In genomic region chr1:75786901-75787455, GRCh38 we compare ENCODE assay signal across 9 cellular contexts. TPM values are rescaled to one million over a fixed set of nuclear protein-coding genes. Genes with fewer than 3 reads are reported as not detected.
DNase-seq lines count a peak whose midpoint lies in the region; ATAC-seq and TF ChIP-seq lines count a peak whose summit lies in the region.
"Had no signal": no experiment of that assay in that cellular context is flagged by ENCODE, and none has a peak within 500 bp of the region (broad histone marks: within the 10 kb centered on the region; RNA-seq: fewer than 3 reads in every experiment).

No MANE protein-coding gene starts in this region.

- H3K27me3 Mint-ChIP-seq in activated CD8-positive, alpha-beta memory T cell treated with anti-CD3 and anti-CD28 coated beads, Interleukin-2, amount 10 ng/mL, durations not matched to agents 7 days and 5 days = no peaks in the 10 kb centered on the region
- no peaks in the 10 kb centered on the region for H3K27me3 Mint-ChIP-seq in activated naive CD8-positive, alpha-beta T cell treated with anti-CD3 and anti-CD28 coated beads, Interleukin-2, amount 10 ng/mL, durations not matched to agents 7 days and 5 days

- TF ChIP-seq CTCF in left lung (IDR thresholded peaks at IDR 0.05) (no peak), testis (IDR thresholded peaks at IDR 0.05) (no peak)

- H3K27ac Mint-ChIP-seq in activated CD8-positive, alpha-beta memory T cell treated with anti-CD3 and anti-CD28 coated beads, Interleukin-2, amount 10 ng/mL, durations not matched to agents 7 days and 5 days = peak overlapping the region; percentile 90
- peak overlapping the region; percentile 96 for H3K27ac Mint-ChIP-seq in activated naive CD8-positive, alpha-beta T cell treated with anti-CD3 and anti-CD28 coated beads, Interleukin-2, amount 10 ng/mL, durations not matched to agents 7 days and 5 days

- peak overlapping the region; percentile 99 for H3K4me3 Mint-ChIP-seq in activated CD8-positive, alpha-beta memory T cell treated with anti-CD3 and anti-CD28 coated beads, Interleukin-2, amount 10 ng/mL, durations not matched to agents 7 days and 5 days
- H3K4me3 Mint-ChIP-seq in activated naive CD8-positive, alpha-beta T cell treated with anti-CD3 and anti-CD28 coated beads, Interleukin-2, amount 10 ng/mL, durations not matched to agents 7 days and 5 days = peak overlapping the region; percentile 99

- peaks cover 18 to 63% of the 10 kb centered on the region in 2 donors for H3K4me1 ChIP-seq in left lung
- peaks cover 20% of the 10 kb centered on the region for H3K4me1 ChIP-seq in testis

- H3K9me3 ChIP-seq in left lung (no peaks in the 10 kb centered on the region), testis (no peaks in the 10 kb centered on the region)

- H3K9me3 Mint-ChIP-seq in activated CD8-positive, alpha-beta memory T cell treated with anti-CD3 and anti-CD28 coated beads, Interleukin-2, amount 10 ng/mL, durations not matched to agents 7 days and 5 days (ENCODE audit: low read depth) = no peaks in the 10 kb centered on the region
- H3K9me3 Mint-ChIP-seq in activated naive CD8-positive, alpha-beta T cell treated with anti-CD3 and anti-CD28 coated beads, Interleukin-2, amount 10 ng/mL, durations not matched to agents 7 days and 5 days = no peaks in the 10 kb centered on the region

- H3K36me3 Mint-ChIP-seq in activated CD8-positive, alpha-beta memory T cell treated with anti-CD3 and anti-CD28 coated beads, Interleukin-2, amount 10 ng/mL, durations not matched to agents 7 days and 5 days = peaks cover 54% of the 10 kb centered on the region
- H3K36me3 Mint-ChIP-seq in activated naive CD8-positive, alpha-beta T cell treated with anti-CD3 and anti-CD28 coated beads, Interleukin-2, amount 10 ng/mL, durations not matched to agents 7 days and 5 days = peaks cover 40% of the 10 kb centered on the region

- H3K27ac ChIP-seq in left lung = peak overlapping the region; percentile 85 to 92
- peak overlapping the region; percentile 82 to 84 for H3K27ac ChIP-seq in testis

- intact Hi-C loops in left lung (cut with DNase I) (no loop called here), testis (cut with DNase I; ENCODE audit: low total_unique reads) (no loop called here)

- no peak for ATAC-seq in activated CD8-positive, alpha-beta memory T cell treated with anti-CD3 and anti-CD28 coated beads, Interleukin-2, amount 10 ng/mL, durations not matched to agents 7 days and 5 days
- no peak for ATAC-seq in activated naive CD8-positive, alpha-beta T cell treated with anti-CD3 and anti-CD28 coated beads, Interleukin-2, amount 10 ng/mL, durations not matched to agents 7 days and 5 days (ENCODE audit: low read depth)
- ATAC-seq in left lung = no peak

- peaks cover 0 to 35% of the 10 kb centered on the region in 2 donors for H3K36me3 ChIP-seq in left lung
- H3K36me3 ChIP-seq in testis (ENCODE audit: low read depth, missing control alignments) = no peaks in the 10 kb centered on the region

- H3K4me3 ChIP-seq in left lung = peak overlapping the region; percentile 59 to 80
- H3K4me3 ChIP-seq in testis = peak overlapping the region; percentile 80 to 85

- H3K27me3 ChIP-seq in left lung (no peaks in the 10 kb centered on the region), testis (no peaks in the 10 kb centered on the region)

- peaks cover 43% of the 10 kb centered on the region for H3K4me1 Mint-ChIP-seq in activated CD8-positive, alpha-beta memory T cell treated with anti-CD3 and anti-CD28 coated beads, Interleukin-2, amount 10 ng/mL, durations not matched to agents 7 days and 5 days
- H3K4me1 Mint-ChIP-seq in activated naive CD8-positive, alpha-beta T cell treated with anti-CD3 and anti-CD28 coated beads, Interleukin-2, amount 10 ng/mL, durations not matched to agents 7 days and 5 days = peaks cover 44% of the 10 kb centered on the region

- DNase-seq in activated CD8-positive, alpha-beta memory T cell treated with anti-CD3 and anti-CD28 coated beads, Interleukin-2, amount 10 ng/mL, durations not matched to agents 7 days and 5 days = no peak
- DNase-seq in activated CD8-positive, alpha-beta memory T cell treated with anti-CD3 and anti-CD28 coated beads for 24 hours = no peak
- no peak for DNase-seq in activated naive CD8-positive, alpha-beta T cell treated with anti-CD3 and anti-CD28 coated beads, Interleukin-2, amount 10 ng/mL, durations not matched to agents 7 days and 5 days
- DNase-seq in left lung (no peak), testis (no peak), NCI-H2171 treated with DMSO at 0.1 percent for 48 hours (lab: John Stamatoyannopoulos, UW) (no peak), globus pallidus (ENCODE audit: low spot score) (no peak), DMS53 (lab: John Stamatoyannopoulos, UW) (no peak)
- DNase-seq: KBM-7 had no signal

- POLR2A ChIA-PET in activated naive CD8-positive, alpha-beta T cell treated with anti-CD3 and anti-CD28 coated beads, Interleukin-2, amount 10 ng/mL, durations not matched to agents 7 days and 5 days (lab: Charles Lee) = interaction anchor here (0.6 to 1.5 kb wide), 6 partner anchors 9 to 318 kb away, joined by 3 to 7 read pairs (median 3); partner anchors contain the start of gene MSH4

- WGBS in testis, 2 donors = 1 to 2% methylated on average over 10 of the region's 10 CpGs

- TF ChIP-seq POLR2A in testis (IDR thresholded peaks at IDR 0.05) = no peak

- CTCF ChIA-PET in activated CD8-positive, alpha-beta memory T cell treated with anti-CD3 and anti-CD28 coated beads, Interleukin-2, amount 10 ng/mL, durations not matched to agents 7 days and 5 days (lab: Charles Lee) = interaction anchor here (0.7 kb wide), 1 partner anchor 9 kb away, joined by 4 read pairs; no protein-coding TSS in a partner anchor

RNA-seq across cellular contexts. Expression of gene RABGGTB, which starts 0.9 kb away (rescaled TPM):
- total RNA-seq in activated CD8-positive, alpha-beta memory T cell treated with anti-CD3 and anti-CD28 coated beads, Interleukin-2, amount 10 ng/mL, durations not matched to agents 7 days and 5 days = 100 to 1,000 TPM in 1 of 2 experiments, 10 to 100 TPM in 1; 94.0 to 114 TPM
- total RNA-seq in activated naive CD8-positive, alpha-beta T cell treated with anti-CD3 and anti-CD28 coated beads, Interleukin-2, amount 10 ng/mL, durations not matched to agents 7 days and 5 days = 10 to 100 TPM; 86.0 to 93.9 TPM
- 10 to 100 TPM; 65.1 to 81.0 TPM for total RNA-seq in left lung
- total RNA-seq in testis = 10 to 100 TPM; 37.6 to 45.0 TPM
- 31.3 TPM for polyA plus RNA-seq in testis (ENCODE audit: insufficient read depth, low read depth, low replicate concordance)

RNA-seq across cellular contexts. Expression of gene MSH4, which starts 9.7 kb away (rescaled TPM):
- total RNA-seq in activated CD8-positive, alpha-beta memory T cell treated with anti-CD3 and anti-CD28 coated beads, Interleukin-2, amount 10 ng/mL, durations not matched to agents 7 days and 5 days = under 1 TPM; 0.38 to 0.47 TPM
- total RNA-seq in activated naive CD8-positive, alpha-beta T cell treated with anti-CD3 and anti-CD28 coated beads, Interleukin-2, amount 10 ng/mL, durations not matched to agents 7 days and 5 days = under 1 TPM; 0.40 to 0.67 TPM
- total RNA-seq in left lung (under 1 TPM; 0.47 to 0.94 TPM), testis (1 to 10 TPM; 5.5 to 8.2 TPM)
- polyA plus RNA-seq in testis (ENCODE audit: insufficient read depth, low read depth, low replicate concordance) = 4.6 TPM
